ENCODE assay signal across 1 cellular context in the genomic region with DNA sequence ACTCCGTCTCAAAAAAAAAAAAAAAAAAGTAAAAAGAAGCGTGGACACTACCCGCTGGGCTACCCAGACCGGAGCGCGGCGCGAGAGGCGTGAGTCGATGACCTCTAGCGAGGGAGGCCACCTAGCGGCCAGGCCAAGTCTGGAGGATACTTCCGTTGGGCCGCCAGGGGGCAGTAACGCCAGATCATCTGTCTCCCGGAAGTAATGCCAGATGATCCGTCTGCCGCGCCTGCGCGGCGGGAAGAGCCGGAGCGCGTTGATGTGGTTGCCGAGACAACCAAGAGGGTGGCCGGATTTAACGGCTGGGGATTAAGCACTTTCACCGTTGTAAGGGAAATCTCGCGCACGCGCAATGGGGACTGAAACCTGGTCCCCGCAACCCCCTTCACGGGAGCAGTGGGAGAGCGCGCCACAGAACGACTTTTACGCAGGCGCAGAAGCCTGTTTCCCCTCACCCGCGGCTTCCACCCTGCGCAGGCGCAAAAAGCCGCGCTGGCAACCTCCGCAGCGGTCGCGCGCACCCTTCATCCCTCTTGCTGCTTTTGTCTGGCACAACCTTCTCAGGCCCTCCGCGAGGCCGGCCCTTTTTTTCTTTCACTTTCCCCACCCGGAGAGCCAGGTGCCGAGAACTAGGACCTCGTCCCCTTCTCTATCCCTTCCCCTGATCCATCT.
TF ChIP-seq lines count a peak whose summit lies in the region.

No MANE protein-coding gene starts in this region.

TF ChIP-seq in HepG2, 621 proteins besides CTCF, POLR2A, EP300 and RAD21 (continued from another document and continues in another):
- TF ChIP-seq ZBTB37 (CRISPR knock-in tag; IDR thresholded peaks at IDR 0.05) (no peak), ISL2 (CRISPR knock-in tag; IDR thresholded peaks at IDR 0.05) (no peak; the same call in 1 of the 2 replicates), ZNF3 (CRISPR knock-in tag; IDR thresholded peaks at IDR 0.05) (no peak), HHEX (CRISPR knock-in tag; IDR thresholded peaks at IDR 0.05) (no peak), CBFB (CRISPR knock-in tag; IDR thresholded peaks at IDR 0.05) (peak; percentile 25; the same call in 1 of the 2 replicates), HMG20B (CRISPR knock-in tag; conservative IDR thresholded peaks at IDR 0.05) (no peak), MTA3 (CRISPR knock-in tag; IDR thresholded peaks at IDR 0.05) (no peak), RBM22 (optimal IDR thresholded peaks at IDR 0.05; ENCODE audit: low read length) (peak; percentile 93), YEATS4 (CRISPR knock-in tag; IDR thresholded peaks at IDR 0.05; ENCODE audit: borderline replicate concordance) (peak; percentile 46; the same call in 1 of the 2 replicates), SIX1 (CRISPR knock-in tag; IDR thresholded peaks at IDR 0.05; ENCODE audit: borderline replicate concordance) (peak; percentile 67; the same call in 1 of the 2 replicates), ZNF543 (CRISPR knock-in tag; IDR thresholded peaks at IDR 0.05) (no peak), TFAP4 (IDR thresholded peaks at IDR 0.05; ENCODE audit: borderline replicate concordance, low read depth) (peak; percentile 80; the same call in 1 of the 2 replicates), MYNN (CRISPR knock-in tag; IDR thresholded peaks at IDR 0.05; ENCODE audit: low read depth) (no peak), ZFP36L2 (CRISPR knock-in tag; IDR thresholded peaks at IDR 0.05) (0 out of 2 replicates have a peak, but pooled peaks have one; percentile 20), ZNF318 (CRISPR knock-in tag; IDR thresholded peaks at IDR 0.05) (0 out of 2 replicates have a peak, but pooled peaks have one; percentile 50), ATF5 (CRISPR knock-in tag; IDR thresholded peaks at IDR 0.05; ENCODE audit: low read depth) (no peak), RFX1 (IDR thresholded peaks at IDR 0.05) (peak; percentile 99), ZNF34 (CRISPR knock-in tag; IDR thresholded peaks at IDR 0.05; ENCODE audit: borderline replicate concordance) (no peak), THAP7 (CRISPR knock-in tag; IDR thresholded peaks at IDR 0.05) (no peak), PRPF4 (IDR thresholded peaks at IDR 0.05; ENCODE audit: low read depth, low read length, poor library complexity, severe bottlenecking) (no peak), NR2C2 (CRISPR knock-in tag; IDR thresholded peaks at IDR 0.05; ENCODE audit: borderline replicate concordance) (peak; percentile 90), NCOA1 (CRISPR knock-in tag; IDR thresholded peaks at IDR 0.05) (0 out of 2 replicates have a peak, but pooled peaks have one; percentile 67), ONECUT2 (CRISPR knock-in tag; IDR thresholded peaks at IDR 0.05) (no peak), ZNF768 (CRISPR knock-in tag; IDR thresholded peaks at IDR 0.05) (peak; percentile 23), RORA (CRISPR knock-in tag; IDR thresholded peaks at IDR 0.05) (0 out of 2 replicates have a peak, but pooled peaks have one; percentile 81), RBAK (CRISPR knock-in tag; IDR thresholded peaks at IDR 0.05) (no peak), ELF4 (CRISPR knock-in tag; IDR thresholded peaks at IDR 0.05; ENCODE audit: borderline replicate concordance) (peak; percentile 84; the same call in 1 of the 2 replicates), YY1 (IDR thresholded peaks at IDR 0.05; ENCODE audit: insufficient read depth, insufficient replicate concordance, low read depth, low read length) (peak; percentile 75), KDM4B (CRISPR knock-in tag; IDR thresholded peaks at IDR 0.05) (peak; percentile 69; the same call in 1 of the 2 replicates), ZNF17 (CRISPR knock-in tag; IDR thresholded peaks at IDR 0.05) (no peak), ELF1 (CRISPR knock-in tag; IDR thresholded peaks at IDR 0.05) (peak; percentile 98), KAT7 (CRISPR knock-in tag; IDR thresholded peaks at IDR 0.05; ENCODE audit: borderline replicate concordance) (peak; percentile 86; the same call in 1 of the 2 replicates), NR3C1 (CRISPR knock-in tag; IDR thresholded peaks at IDR 0.05) (no peak)
- TF ChIP-seq, protein P1, sequence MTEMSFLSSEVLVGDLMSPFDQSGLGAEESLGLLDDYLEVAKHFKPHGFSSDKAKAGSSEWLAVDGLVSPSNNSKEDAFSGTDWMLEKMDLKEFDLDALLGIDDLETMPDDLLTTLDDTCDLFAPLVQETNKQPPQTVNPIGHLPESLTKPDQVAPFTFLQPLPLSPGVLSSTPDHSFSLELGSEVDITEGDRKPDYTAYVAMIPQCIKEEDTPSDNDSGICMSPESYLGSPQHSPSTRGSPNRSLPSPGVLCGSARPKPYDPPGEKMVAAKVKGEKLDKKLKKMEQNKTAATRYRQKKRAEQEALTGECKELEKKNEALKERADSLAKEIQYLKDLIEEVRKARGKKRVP (CRISPR knock-in tag; IDR thresholded peaks at IDR 0.05) = 0 out of 4 replicates have a peak, but pooled peaks of 1 of the 2 experiments have one; percentile 54
- TF ChIP-seq, protein P2, sequence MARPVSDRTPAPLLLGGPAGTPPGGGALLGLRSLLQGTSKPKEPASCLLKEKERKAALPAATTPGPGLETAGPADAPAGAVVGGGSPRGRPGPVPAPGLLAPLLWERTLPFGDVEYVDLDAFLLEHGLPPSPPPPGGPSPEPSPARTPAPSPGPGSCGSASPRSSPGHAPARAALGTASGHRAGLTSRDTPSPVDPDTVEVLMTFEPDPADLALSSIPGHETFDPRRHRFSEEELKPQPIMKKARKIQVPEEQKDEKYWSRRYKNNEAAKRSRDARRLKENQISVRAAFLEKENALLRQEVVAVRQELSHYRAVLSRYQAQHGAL (CRISPR knock-in tag; IDR thresholded peaks at IDR 0.05; ENCODE audit: not compliant biosample characterization) = no peak
- TF ChIP-seq, protein P3, sequence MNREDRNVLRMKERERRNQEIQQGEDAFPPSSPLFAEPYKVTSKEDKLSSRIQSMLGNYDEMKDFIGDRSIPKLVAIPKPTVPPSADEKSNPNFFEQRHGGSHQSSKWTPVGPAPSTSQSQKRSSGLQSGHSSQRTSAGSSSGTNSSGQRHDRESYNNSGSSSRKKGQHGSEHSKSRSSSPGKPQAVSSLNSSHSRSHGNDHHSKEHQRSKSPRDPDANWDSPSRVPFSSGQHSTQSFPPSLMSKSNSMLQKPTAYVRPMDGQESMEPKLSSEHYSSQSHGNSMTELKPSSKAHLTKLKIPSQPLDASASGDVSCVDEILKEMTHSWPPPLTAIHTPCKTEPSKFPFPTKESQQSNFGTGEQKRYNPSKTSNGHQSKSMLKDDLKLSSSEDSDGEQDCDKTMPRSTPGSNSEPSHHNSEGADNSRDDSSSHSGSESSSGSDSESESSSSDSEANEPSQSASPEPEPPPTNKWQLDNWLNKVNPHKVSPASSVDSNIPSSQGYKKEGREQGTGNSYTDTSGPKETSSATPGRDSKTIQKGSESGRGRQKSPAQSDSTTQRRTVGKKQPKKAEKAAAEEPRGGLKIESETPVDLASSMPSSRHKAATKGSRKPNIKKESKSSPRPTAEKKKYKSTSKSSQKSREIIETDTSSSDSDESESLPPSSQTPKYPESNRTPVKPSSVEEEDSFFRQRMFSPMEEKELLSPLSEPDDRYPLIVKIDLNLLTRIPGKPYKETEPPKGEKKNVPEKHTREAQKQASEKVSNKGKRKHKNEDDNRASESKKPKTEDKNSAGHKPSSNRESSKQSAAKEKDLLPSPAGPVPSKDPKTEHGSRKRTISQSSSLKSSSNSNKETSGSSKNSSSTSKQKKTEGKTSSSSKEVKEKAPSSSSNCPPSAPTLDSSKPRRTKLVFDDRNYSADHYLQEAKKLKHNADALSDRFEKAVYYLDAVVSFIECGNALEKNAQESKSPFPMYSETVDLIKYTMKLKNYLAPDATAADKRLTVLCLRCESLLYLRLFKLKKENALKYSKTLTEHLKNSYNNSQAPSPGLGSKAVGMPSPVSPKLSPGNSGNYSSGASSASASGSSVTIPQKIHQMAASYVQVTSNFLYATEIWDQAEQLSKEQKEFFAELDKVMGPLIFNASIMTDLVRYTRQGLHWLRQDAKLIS (CRISPR knock-in tag; IDR thresholded peaks at IDR 0.05) = no peak
- TF ChIP-seq, protein P4, sequence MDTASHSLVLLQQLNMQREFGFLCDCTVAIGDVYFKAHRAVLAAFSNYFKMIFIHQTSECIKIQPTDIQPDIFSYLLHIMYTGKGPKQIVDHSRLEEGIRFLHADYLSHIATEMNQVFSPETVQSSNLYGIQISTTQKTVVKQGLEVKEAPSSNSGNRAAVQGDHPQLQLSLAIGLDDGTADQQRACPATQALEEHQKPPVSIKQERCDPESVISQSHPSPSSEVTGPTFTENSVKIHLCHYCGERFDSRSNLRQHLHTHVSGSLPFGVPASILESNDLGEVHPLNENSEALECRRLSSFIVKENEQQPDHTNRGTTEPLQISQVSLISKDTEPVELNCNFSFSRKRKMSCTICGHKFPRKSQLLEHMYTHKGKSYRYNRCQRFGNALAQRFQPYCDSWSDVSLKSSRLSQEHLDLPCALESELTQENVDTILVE (CRISPR knock-in tag; IDR thresholded peaks at IDR 0.05) = peak; percentile 90
